8 cellular contexts compared by ENCODE assay signal in the genomic region with DNA sequence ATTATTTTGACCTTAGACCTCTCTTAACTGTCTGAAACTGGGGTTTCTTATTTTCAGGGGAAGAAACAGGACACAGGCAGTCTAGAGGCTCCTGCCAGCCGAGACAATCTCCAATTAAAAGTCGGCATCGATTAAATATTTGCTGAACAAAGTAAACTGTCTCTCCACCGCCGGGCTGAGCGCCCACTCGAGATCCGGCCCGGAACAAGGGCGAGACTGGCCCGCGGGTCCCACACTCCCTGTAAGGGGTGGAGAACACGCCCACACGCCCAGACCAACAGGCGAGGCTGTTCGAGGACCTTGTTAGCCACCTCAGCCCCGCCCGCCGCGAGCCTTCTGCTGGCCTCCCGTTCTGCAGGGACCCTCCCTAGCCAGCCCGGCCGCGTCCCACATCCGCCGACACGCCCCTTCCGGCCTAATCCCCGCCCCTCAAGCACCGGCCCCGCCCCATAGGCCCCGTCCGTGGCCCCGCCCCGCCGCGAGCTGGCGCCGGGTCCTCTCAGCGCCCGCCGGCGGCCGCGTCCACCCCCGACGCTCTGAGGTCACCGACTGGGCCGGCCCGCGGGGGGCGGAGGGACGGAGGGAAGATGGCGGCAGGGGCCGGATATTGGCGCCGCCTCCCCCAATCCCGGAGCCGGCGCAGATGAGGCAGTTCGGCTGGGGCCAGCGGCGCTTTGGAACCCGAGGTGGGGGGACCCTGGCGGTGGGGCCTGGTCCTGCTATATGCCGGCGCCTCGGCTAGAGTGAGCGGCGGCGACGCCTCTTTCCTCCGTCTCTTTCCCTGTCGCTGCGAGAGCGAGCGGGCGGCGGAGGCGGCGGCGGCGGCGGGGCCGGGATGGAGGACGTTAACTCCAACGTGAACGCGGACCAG. TPM values are rescaled to one million over a fixed set of nuclear protein-coding genes. Genes with fewer than 3 reads are reported as not detected.
DNase-seq lines count a peak whose midpoint lies in the region; ATAC-seq and TF ChIP-seq lines count a peak whose summit lies in the region.

TSS of gene SLAIN2 (plus strand) at position 625 of the 871 bp plus-strand sequence. CDS start at position 836, 211 bp downstream.

- DNase-seq in Calu3, result peak; percentile 97
- peak; percentile 38 to 99 (median 97) for DNase-seq in HUDEP-2 (lab: John Stamatoyannopoulos, UW; ENCODE audit: unreplicated experiment in 76 of 76)
- DNase-seq in NT2/D1 (ENCODE audit: low read depth, low spot score), result peak; percentile 88
- peak; percentile 85 for DNase-seq in activated CD8-positive, alpha-beta memory T cell treated with anti-CD3 and anti-CD28 coated beads, Interleukin-2, amount 50 U/mL, for 1 hour (ENCODE audit: extremely low read depth)
- peak; percentile 100 for DNase-seq in endodermal cell
- peak; percentile 100 for DNase-seq in mesenteric fat pad (ENCODE audit: low spot score)
- peak; percentile 100 for DNase-seq in stimulated activated CD8-positive, alpha-beta memory T cell treated with anti-CD3 and anti-CD28 coated beads, Interleukin-15, amount 100 ng/mL, for 24 hours (ENCODE audit: low read depth)

- CTCF ChIA-PET in Calu3 (lab: Charles Lee), result interaction anchor here (0.6 to 0.7 kb wide), 2 partner anchors 22 to 1051 kb away, joined by 3 to 7 read pairs; no protein-coding TSS in a partner anchor

- intact Hi-C loops in Calu3 (cut with micrococcal nuclease; ENCODE audit: unreplicated experiment), result no loop called here

- H3K27ac Mint-ChIP-seq in Calu3 (ENCODE audit: unreplicated experiment), result peak within 1 kb of the TSS; percentile 63
- peak within 1 kb of the TSS; percentile 97 for H3K27ac Mint-ChIP-seq in endodermal cell

- H3K36me3 Mint-ChIP-seq in Calu3 (ENCODE audit: insufficient read depth, unreplicated experiment) (peaks cover 23% of the 10 kb centered on the region), endodermal cell (ENCODE audit: low read depth) (no peaks in the 10 kb centered on the region)

- ATAC-seq in GM21381 (IDR thresholded peaks at IDR 0.05; ENCODE audit: unreplicated experiment), result peak; percentile 86

- H3K9ac ChIP-seq in NT2/D1 (ENCODE audit: insufficient read length, low read depth) (peak within 1 kb of the TSS; percentile 90), endodermal cell (ENCODE audit: extremely low read depth, low read length, poor library complexity, severe bottlenecking) (peak within 1 kb of the TSS; percentile 75)

- no peaks in the 10 kb centered on the region for H3K9me3 ChIP-seq in NT2/D1 (ENCODE audit: insufficient read depth, low read length)
- no peaks in the 10 kb centered on the region for H3K9me3 ChIP-seq in endodermal cell (ENCODE audit: control insufficient read depth, low read length)

- no peaks in the 10 kb centered on the region for H3K27me3 Mint-ChIP-seq in Calu3 (ENCODE audit: unreplicated experiment)
- no peaks in the 10 kb centered on the region for H3K27me3 Mint-ChIP-seq in endodermal cell (ENCODE audit: insufficient read depth)

- no peaks in the 10 kb centered on the region for H3K27me3 ChIP-seq in NT2/D1 (ENCODE audit: insufficient read depth, insufficient read length)
- H3K27me3 ChIP-seq in endodermal cell (ENCODE audit: control insufficient read depth, insufficient read depth, low read length, poor library complexity, severe bottlenecking), result no peaks in the 10 kb centered on the region

- 0% methylated on average over 10 to 89 of the region's 89 CpGs for WGBS in endodermal cell (ENCODE audit: insufficient coverage in 1 of 2, insufficient read length in 1 of 2), 2 experiments

- H3K4me1 Mint-ChIP-seq in Calu3 (ENCODE audit: low read depth, unreplicated experiment), result peaks cover 19% of the 10 kb centered on the region
- H3K4me1 Mint-ChIP-seq in endodermal cell, result peaks cover 48% of the 10 kb centered on the region

- H3K9me3 Mint-ChIP-seq in Calu3 (ENCODE audit: low read depth, unreplicated experiment) (no peaks in the 10 kb centered on the region), endodermal cell (no peaks in the 10 kb centered on the region)

- H3K4me3 Mint-ChIP-seq in Calu3 (ENCODE audit: low read depth, unreplicated experiment), result peak within 1 kb of the TSS; percentile 85
- peak within 1 kb of the TSS; percentile 94 for H3K4me3 Mint-ChIP-seq in endodermal cell

- H3K4me3 ChIP-seq in NT2/D1 (ENCODE audit: insufficient read length, low read depth) (peak within 1 kb of the TSS; percentile 88), endodermal cell (ENCODE audit: low read length) (peak within 1 kb of the TSS; percentile 96)

- TSS peak; percentile 53 for BruUV-seq in Calu3 (replicated peaks; lab: Mats Ljungman, UMichigan)

- H3K4me1 ChIP-seq in NT2/D1 (ENCODE audit: insufficient read depth, insufficient read length) (no peaks in the 10 kb centered on the region), endodermal cell (ENCODE audit: control insufficient read depth, insufficient read depth, low read length) (peaks cover 4% of the 10 kb centered on the region)

- TF ChIP-seq CTCF in Calu3 (IDR thresholded peaks at IDR 0.05; ENCODE audit: unreplicated experiment), result no peak
- TF ChIP-seq CTCF in endodermal cell (conservative IDR thresholded peaks at IDR 0.05), result peak; percentile 73

- peak within 1 kb of the TSS; percentile 95 for H3K27ac ChIP-seq in endodermal cell (ENCODE audit: low read depth, low read length)

- H3K36me3 ChIP-seq in NT2/D1 (ENCODE audit: insufficient read depth, insufficient read length, low read length) (no peaks in the 10 kb centered on the region), endodermal cell (ENCODE audit: control insufficient read depth, insufficient read depth, low read length) (no peaks in the 10 kb centered on the region)

RNA-seq across cellular contexts. Expression of gene SLAIN2, which starts in this region (rescaled TPM):
- total RNA-seq in Calu3 (2022) (44.1 and 49.3 TPM in 2 replicates), endodermal cell (10 to 100 TPM; 42.1 to 49.8 TPM), mesenteric fat pad (116 TPM)
- polyA plus RNA-seq in endodermal cell (2013, experiment 1 of 2), result 40.0 TPM
- polyA plus RNA-seq in endodermal cell (2013, experiment 2 of 2), result 40.0 TPM

Comparison
In these comparisons a context has a peak if more than half of its experiments do, and no peak if none do; other contexts are left out.
1. Peak in every context shown above with its lines: DNase-seq, ATAC-seq, H3K4me3 ChIP-seq and H3K27ac ChIP-seq.